2 cellular contexts compared by ENCODE assay signal in the genomic region with DNA sequence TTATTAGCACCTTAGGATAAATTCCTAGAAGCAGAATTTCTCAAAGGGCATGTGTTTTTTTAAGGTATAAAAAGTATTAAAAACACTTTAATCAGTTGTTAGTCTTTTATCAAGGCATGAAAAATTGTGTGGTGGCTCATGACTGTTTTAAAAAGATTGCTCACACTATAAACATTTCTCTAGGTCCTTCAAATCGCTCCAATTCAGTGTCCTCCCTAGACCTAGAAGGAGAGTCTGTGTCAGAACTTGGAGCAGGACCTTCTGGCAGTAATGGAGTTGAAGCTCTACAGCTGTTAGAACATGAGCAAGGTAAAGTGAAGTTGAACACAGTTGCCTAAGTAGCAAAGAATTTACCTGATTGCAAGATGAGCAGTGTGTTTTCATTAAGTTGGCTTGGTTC.
TF ChIP-seq lines count a peak whose summit lies in the region.

No MANE protein-coding gene starts in this region.

TF ChIP-seq in IMR-90, 13 proteins besides CTCF, POLR2A, EP300 and RAD21:
- TF ChIP-seq CEBPB (IDR thresholded peaks at IDR 0.05; ENCODE audit: low read depth, low read length) (no peak), NFE2L2 (IDR thresholded peaks at IDR 0.05; ENCODE audit: low read depth, low read length) (no peak), BHLHE40 (IDR thresholded peaks at IDR 0.05; ENCODE audit: low read depth, low read length) (no peak), FOS (IDR thresholded peaks at IDR 0.05; ENCODE audit: low read depth, low read length) (no peak), MAZ (IDR thresholded peaks at IDR 0.05; ENCODE audit: borderline replicate concordance, low read depth, low read length) (no peak), RFX5 (IDR thresholded peaks at IDR 0.05; ENCODE audit: low read depth, low read length) (no peak), SMC3 (IDR thresholded peaks at IDR 0.05; ENCODE audit: low read depth, low read length) (no peak), MAFK (IDR thresholded peaks at IDR 0.05; ENCODE audit: low read depth, low read length) (no peak), MXI1 (IDR thresholded peaks at IDR 0.05; ENCODE audit: borderline replicate concordance, low read depth, low read length) (no peak), CHD1 (IDR thresholded peaks at IDR 0.05; ENCODE audit: low read depth, low read length) (no peak), RCOR1 (IDR thresholded peaks at IDR 0.05; ENCODE audit: insufficient replicate concordance, low read length) (no peak)
- TF ChIP-seq, protein P1, sequence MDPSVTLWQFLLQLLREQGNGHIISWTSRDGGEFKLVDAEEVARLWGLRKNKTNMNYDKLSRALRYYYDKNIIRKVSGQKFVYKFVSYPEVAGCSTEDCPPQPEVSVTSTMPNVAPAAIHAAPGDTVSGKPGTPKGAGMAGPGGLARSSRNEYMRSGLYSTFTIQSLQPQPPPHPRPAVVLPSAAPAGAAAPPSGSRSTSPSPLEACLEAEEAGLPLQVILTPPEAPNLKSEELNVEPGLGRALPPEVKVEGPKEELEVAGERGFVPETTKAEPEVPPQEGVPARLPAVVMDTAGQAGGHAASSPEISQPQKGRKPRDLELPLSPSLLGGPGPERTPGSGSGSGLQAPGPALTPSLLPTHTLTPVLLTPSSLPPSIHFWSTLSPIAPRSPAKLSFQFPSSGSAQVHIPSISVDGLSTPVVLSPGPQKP (IDR thresholded peaks at IDR 0.05; ENCODE audit: borderline replicate concordance, low read depth, low read length): no peak
- TF ChIP-seq, protein P2, sequence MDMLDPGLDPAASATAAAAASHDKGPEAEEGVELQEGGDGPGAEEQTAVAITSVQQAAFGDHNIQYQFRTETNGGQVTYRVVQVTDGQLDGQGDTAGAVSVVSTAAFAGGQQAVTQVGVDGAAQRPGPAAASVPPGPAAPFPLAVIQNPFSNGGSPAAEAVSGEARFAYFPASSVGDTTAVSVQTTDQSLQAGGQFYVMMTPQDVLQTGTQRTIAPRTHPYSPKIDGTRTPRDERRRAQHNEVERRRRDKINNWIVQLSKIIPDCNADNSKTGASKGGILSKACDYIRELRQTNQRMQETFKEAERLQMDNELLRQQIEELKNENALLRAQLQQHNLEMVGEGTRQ (IDR thresholded peaks at IDR 0.05; ENCODE audit: low read depth, low read length): no peak

TF ChIP-seq in GM12878, 131 proteins besides CTCF, POLR2A, EP300 and RAD21:
- TF ChIP-seq SPI1 (IDR thresholded peaks at IDR 0.05; ENCODE audit: borderline replicate concordance, insufficient read depth, low read depth, low read length) (no peak), PML (IDR thresholded peaks at IDR 0.05; ENCODE audit: low read length) (no peak), MEF2B (IDR thresholded peaks at IDR 0.05; ENCODE audit: partially characterized antibody, poor library complexity, severe bottlenecking) (no peak), TCF3 (IDR thresholded peaks at IDR 0.05; ENCODE audit: borderline replicate concordance, insufficient read depth, low read depth, low read length) (no peak)
- TF ChIP-seq, protein P3, sequence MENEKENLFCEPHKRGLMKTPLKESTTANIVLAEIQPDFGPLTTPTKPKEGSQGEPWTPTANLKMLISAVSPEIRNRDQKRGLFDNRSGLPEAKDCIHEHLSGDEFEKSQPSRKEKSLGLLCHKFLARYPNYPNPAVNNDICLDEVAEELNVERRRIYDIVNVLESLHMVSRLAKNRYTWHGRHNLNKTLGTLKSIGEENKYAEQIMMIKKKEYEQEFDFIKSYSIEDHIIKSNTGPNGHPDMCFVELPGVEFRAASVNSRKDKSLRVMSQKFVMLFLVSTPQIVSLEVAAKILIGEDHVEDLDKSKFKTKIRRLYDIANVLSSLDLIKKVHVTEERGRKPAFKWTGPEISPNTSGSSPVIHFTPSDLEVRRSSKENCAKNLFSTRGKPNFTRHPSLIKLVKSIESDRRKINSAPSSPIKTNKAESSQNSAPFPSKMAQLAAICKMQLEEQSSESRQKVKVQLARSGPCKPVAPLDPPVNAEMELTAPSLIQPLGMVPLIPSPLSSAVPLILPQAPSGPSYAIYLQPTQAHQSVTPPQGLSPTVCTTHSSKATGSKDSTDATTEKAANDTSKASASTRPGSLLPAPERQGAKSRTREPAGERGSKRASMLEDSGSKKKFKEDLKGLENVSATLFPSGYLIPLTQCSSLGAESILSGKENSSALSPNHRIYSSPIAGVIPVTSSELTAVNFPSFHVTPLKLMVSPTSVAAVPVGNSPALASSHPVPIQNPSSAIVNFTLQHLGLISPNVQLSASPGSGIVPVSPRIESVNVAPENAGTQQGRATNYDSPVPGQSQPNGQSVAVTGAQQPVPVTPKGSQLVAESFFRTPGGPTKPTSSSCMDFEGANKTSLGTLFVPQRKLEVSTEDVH (IDR thresholded peaks at IDR 0.05; ENCODE audit: low read depth, partially characterized antibody): no peak
- TF ChIP-seq, protein P4, sequence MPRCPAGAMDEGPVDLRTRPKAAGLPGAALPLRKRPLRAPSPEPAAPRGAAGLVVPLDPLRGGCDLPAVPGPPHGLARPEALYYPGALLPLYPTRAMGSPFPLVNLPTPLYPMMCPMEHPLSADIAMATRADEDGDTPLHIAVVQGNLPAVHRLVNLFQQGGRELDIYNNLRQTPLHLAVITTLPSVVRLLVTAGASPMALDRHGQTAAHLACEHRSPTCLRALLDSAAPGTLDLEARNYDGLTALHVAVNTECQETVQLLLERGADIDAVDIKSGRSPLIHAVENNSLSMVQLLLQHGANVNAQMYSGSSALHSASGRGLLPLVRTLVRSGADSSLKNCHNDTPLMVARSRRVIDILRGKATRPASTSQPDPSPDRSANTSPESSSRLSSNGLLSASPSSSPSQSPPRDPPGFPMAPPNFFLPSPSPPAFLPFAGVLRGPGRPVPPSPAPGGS (IDR thresholded peaks at IDR 0.05; ENCODE audit: borderline replicate concordance, insufficient read depth, low read depth, low read length, poor library complexity, severe bottlenecking): no peak
